In the genomic region with DNA sequence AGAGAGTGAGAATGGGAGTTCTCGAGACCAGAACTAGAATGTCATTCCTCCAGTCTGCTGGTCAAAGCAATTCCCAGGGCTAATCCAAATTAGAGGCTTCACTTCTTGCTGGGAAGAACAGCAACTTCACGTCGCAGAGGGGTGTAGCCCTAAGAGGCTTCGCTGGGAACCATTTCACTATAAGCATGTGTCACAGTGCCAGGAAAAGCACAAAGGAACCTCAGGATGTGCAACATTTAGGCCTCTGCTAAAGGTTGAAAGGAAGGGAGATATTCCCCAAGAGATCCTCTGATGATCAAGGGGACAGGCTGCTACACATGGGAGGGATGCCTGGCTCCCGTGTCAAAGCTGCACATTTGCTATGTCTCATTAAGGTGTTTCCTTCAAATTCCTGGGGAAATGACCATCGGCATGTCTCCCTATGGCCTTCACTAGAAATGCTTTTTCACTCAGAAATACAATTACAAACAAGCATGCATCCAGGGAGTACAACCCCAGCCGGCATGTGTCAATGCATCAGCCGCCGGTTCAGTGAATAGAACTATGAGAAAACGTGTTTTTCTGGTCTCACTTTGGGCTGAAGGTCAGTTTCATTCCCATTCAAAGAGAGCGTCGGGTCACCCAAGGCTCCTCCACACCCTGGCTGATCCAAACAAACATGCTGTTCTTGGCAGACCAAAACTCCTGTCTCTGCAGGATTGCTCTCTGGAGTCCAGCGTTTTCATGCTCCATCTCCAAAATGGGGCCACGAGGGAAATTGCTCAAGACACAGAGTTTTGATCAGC, we compare ENCODE assay signal across 13 cellular contexts.
"Had no signal": no experiment of that assay in that cellular context is flagged by ENCODE, and none has a peak within 500 bp of the region (broad histone marks: within the 10 kb centered on the region; RNA-seq: fewer than 3 reads in every experiment).

No MANE protein-coding gene starts in this region.

- H3K36me3 ChIP-seq: upper lobe of left lung had no signal

- H3K27ac ChIP-seq: upper lobe of left lung had no signal

- H3K9me3 ChIP-seq: upper lobe of left lung had no signal

- DNase-seq: activated CD4-positive, alpha-beta T cell treated with anti-CD3 and anti-CD28 coated beads, Interleukin-2, amount 10 ng/mL, durations not matched to agents 7 days and 5 days; activated CD4-positive, CD25-positive, alpha-beta regulatory T cell; activated naive CD4-positive, alpha-beta T cell treated with anti-CD3 and anti-CD28 coated beads, Interleukin-2, amount 10 ng/mL, durations not matched to agents 7 days and 5 days; activated T-cell treated with anti-CD3 and anti-CD28 coated beads for 4 hours; cerebellar nuclear complex; dermis blood vessel endothelial cell; mesenchymal stem cell; stimulated activated CD4-positive, alpha-beta T cell treated with anti-CD3 and anti-CD28 coated beads, Interleukin-4, amount 100 ng/mL, for 4 hours; stimulated activated naive CD8-positive, alpha-beta T cell treated with anti-CD3 and anti-CD28 coated beads, Interleukin-15, amount 100 ng/mL, for 72 hours; upper lobe of left lung had no signal

- FAIRE-seq: islet of Langerhans had no signal

- ATAC-seq: activated T-helper 17 cell treated with anti-CD3 and anti-CD28 coated beads, Interleukin-2, amount 50 U/mL, for 72 hours; left lobe of liver; stimulated activated naive CD8-positive, alpha-beta T cell treated with anti-CD3 and anti-CD28 coated beads, Interleukin-15, amount 100 ng/mL, for 72 hours had no signal

- H3K27me3 ChIP-seq: upper lobe of left lung had no signal

- H3K4me3 ChIP-seq: upper lobe of left lung had no signal
